ENCODE assay signal across 18 cellular contexts in genomic region chr4:151841107-151841506, GRCh38.
DNase-seq lines count a peak whose midpoint lies in the region; ATAC-seq and TF ChIP-seq lines count a peak whose summit lies in the region.
"Had no signal": no experiment of that assay in that cellular context is flagged by ENCODE, and none has a peak within 500 bp of the region (broad histone marks: within the 10 kb centered on the region; RNA-seq: fewer than 3 reads in every experiment).

No MANE protein-coding gene starts in this region.

- no peaks in the 10 kb centered on the region for H4K20me1 ChIP-seq in neural progenitor cell (ENCODE audit: low read depth)

- H3K36me3 Mint-ChIP-seq in neural progenitor cell (no peaks in the 10 kb centered on the region), nephron progenitor cell (ENCODE audit: low read depth) (no peaks in the 10 kb centered on the region)
- H3K36me3 Mint-ChIP-seq in stimulated activated memory B cell treated with anti-CD40 and anti-IgM and Interleukin-4, amounts not matched to agents 10 μg/mL and 1 μg/mL and 100 μg/mL, for 72 hours: no peaks in the 10 kb centered on the region

- H3K9me3 ChIP-seq in WERI-Rb-1 (ENCODE audit: severe bottlenecking): peaks cover 9% of the 10 kb centered on the region
- no peaks in the 10 kb centered on the region for H3K9me3 ChIP-seq in neural progenitor cell (ENCODE audit: low read depth)
- no peaks in the 10 kb centered on the region for H3K9me3 ChIP-seq in colonic mucosa
- H3K9me3 ChIP-seq: A549, Caco-2 had no signal

- no peak for TF ChIP-seq CTCF in WERI-Rb-1 (IDR thresholded peaks at IDR 0.05; ENCODE audit: low read depth, low read length)
- TF ChIP-seq CTCF in neural progenitor cell (IDR thresholded peaks at IDR 0.05): no peak
- TF ChIP-seq CTCF in nephron progenitor cell (IDR thresholded peaks at IDR 0.05): no peak
- TF ChIP-seq CTCF in colonic mucosa (IDR thresholded peaks at IDR 0.05): no peak

- H3K27me3 ChIP-seq in WERI-Rb-1 (ENCODE audit: insufficient read depth, low read depth, severe bottlenecking): peaks cover 58% of the 10 kb centered on the region
- H3K27me3 ChIP-seq in neural progenitor cell: no peaks in the 10 kb centered on the region
- H3K27me3 ChIP-seq in colonic mucosa: no peaks in the 10 kb centered on the region

- intact Hi-C loops in colonic mucosa (cut with DNase I): no loop called here

- H2AFZ ChIP-seq in neural progenitor cell (replicated peaks): peak overlapping the region; percentile 63
- H2AFZ ChIP-seq: GM23248 had no signal

- H3K9ac ChIP-seq in neural progenitor cell (no peak overlapping the region), colonic mucosa (ENCODE audit: low read depth in 2 of 2, low read length in 2 of 2) (no peak overlapping the region)
- H3K9ac ChIP-seq: GM23248 had no signal

- no peak overlapping the region for H3K4me3 Mint-ChIP-seq in neural progenitor cell
- H3K4me3 Mint-ChIP-seq in stimulated activated memory B cell treated with anti-CD40 and anti-IgM and Interleukin-4, amounts not matched to agents 10 μg/mL and 1 μg/mL and 100 μg/mL, for 72 hours: no peak overlapping the region
- no peak overlapping the region for H3K4me3 Mint-ChIP-seq in nephron progenitor cell
- H3K4me3 Mint-ChIP-seq: CD4-positive, alpha-beta T cell; HFFc6 had no signal

- no peak overlapping the region for H3K4me3 ChIP-seq in WERI-Rb-1 (ENCODE audit: low read depth, low read length)
- H3K4me3 ChIP-seq in neural progenitor cell: no peak overlapping the region
- H3K4me3 ChIP-seq in colonic mucosa: no peak overlapping the region
- H3K4me3 ChIP-seq: A549, GM23248 had no signal

- no peak overlapping the region for H3K4me2 ChIP-seq in neural progenitor cell
- H3K4me2 ChIP-seq: A549 had no signal

- no peaks in the 10 kb centered on the region for H3F3A ChIP-seq in neural progenitor cell (ENCODE audit: low read depth)

- no peaks in the 10 kb centered on the region for H3K9me3 Mint-ChIP-seq in neural progenitor cell
- H3K9me3 Mint-ChIP-seq in stimulated activated memory B cell treated with anti-CD40 and anti-IgM and Interleukin-4, amounts not matched to agents 10 μg/mL and 1 μg/mL and 100 μg/mL, for 72 hours: no peaks in the 10 kb centered on the region
- H3K9me3 Mint-ChIP-seq in nephron progenitor cell: peaks cover 12% of the 10 kb centered on the region
- H3K9me3 Mint-ChIP-seq: CD4-positive, alpha-beta T cell; HFFc6 had no signal

- H3K79me2 ChIP-seq in neural progenitor cell (ENCODE audit: low read depth): no peaks in the 10 kb centered on the region

- ATAC-seq in stimulated activated memory B cell treated with anti-CD40 and anti-IgM and Interleukin-4, amounts not matched to agents 10 μg/mL and 1 μg/mL and 100 μg/mL, for 72 hours: peak; percentile 16
- ATAC-seq: A549, HCT116 had no signal

- peaks cover 2% of the 10 kb centered on the region for H3K4me1 Mint-ChIP-seq in neural progenitor cell
- H3K4me1 Mint-ChIP-seq in stimulated activated memory B cell treated with anti-CD40 and anti-IgM and Interleukin-4, amounts not matched to agents 10 μg/mL and 1 μg/mL and 100 μg/mL, for 72 hours: no peaks in the 10 kb centered on the region
- H3K4me1 Mint-ChIP-seq in nephron progenitor cell: peaks cover 15% of the 10 kb centered on the region

- DNase-seq in NCI-H146 (lab: John Stamatoyannopoulos, UW) (peak; percentile 26), NCI-H146 treated with DMSO at 0.1 percent for 48 hours (lab: John Stamatoyannopoulos, UW; ENCODE audit: unreplicated experiment) (no peak), WERI-Rb-1 (peak; percentile 70), neural progenitor cell (ENCODE audit: low spot score) (no peak), nephron progenitor cell (no peak), colonic mucosa (no peak)
- DNase-seq: AML-193; Caco-2; CD4-positive, alpha-beta T cell; GDM1; GM23248; H7; HFFc6 had no signal

- H3K4me1 ChIP-seq in neural progenitor cell: no peaks in the 10 kb centered on the region
- H3K4me1 ChIP-seq in colonic mucosa: no peaks in the 10 kb centered on the region
- H3K4me1 ChIP-seq: A549, Caco-2 had no signal

- H3K27me3 Mint-ChIP-seq in neural progenitor cell (ENCODE audit: insufficient read depth, low read depth): peaks cover 3% of the 10 kb centered on the region
- H3K27me3 Mint-ChIP-seq in stimulated activated memory B cell treated with anti-CD40 and anti-IgM and Interleukin-4, amounts not matched to agents 10 μg/mL and 1 μg/mL and 100 μg/mL, for 72 hours: peaks cover 42% of the 10 kb centered on the region
- H3K27me3 Mint-ChIP-seq in nephron progenitor cell (ENCODE audit: low read depth, poor library complexity): peaks cover 4% of the 10 kb centered on the region
- H3K27me3 Mint-ChIP-seq: CD4-positive, alpha-beta T cell had no signal

- H3K36me3 ChIP-seq in WERI-Rb-1: no peaks in the 10 kb centered on the region
- H3K36me3 ChIP-seq in neural progenitor cell: no peaks in the 10 kb centered on the region
- H3K36me3 ChIP-seq in colonic mucosa: no peaks in the 10 kb centered on the region

- H3K27ac Mint-ChIP-seq in neural progenitor cell: no peak overlapping the region
- H3K27ac Mint-ChIP-seq in stimulated activated memory B cell treated with anti-CD40 and anti-IgM and Interleukin-4, amounts not matched to agents 10 μg/mL and 1 μg/mL and 100 μg/mL, for 72 hours: no peak overlapping the region
- H3K27ac Mint-ChIP-seq in nephron progenitor cell: no peak overlapping the region
- H3K27ac Mint-ChIP-seq: CD4-positive, alpha-beta T cell; HFFc6 had no signal

- H3K27ac ChIP-seq in WERI-Rb-1: no peak overlapping the region
- H3K27ac ChIP-seq in neural progenitor cell: no peak overlapping the region
- no peak overlapping the region for H3K27ac ChIP-seq in colonic mucosa
- H3K27ac ChIP-seq: 22Rv1, A549, C4-2B, GM23248 had no signal

Comparison
In these comparisons a context has a peak if more than half of its experiments do, and no peak if none do; other contexts are left out.
1. DNase-seq: peak in NCI-H146 (single experiment) and WERI-Rb-1 (single experiment); none in NCI-H146 treated with DMSO at 0.1 percent for 48 hours (single experiment), neural progenitor cell (single experiment), nephron progenitor cell (single experiment) and colonic mucosa (single experiment).